Comparison of ENCODE assay signal across 8 cellular contexts in the genomic region with DNA sequence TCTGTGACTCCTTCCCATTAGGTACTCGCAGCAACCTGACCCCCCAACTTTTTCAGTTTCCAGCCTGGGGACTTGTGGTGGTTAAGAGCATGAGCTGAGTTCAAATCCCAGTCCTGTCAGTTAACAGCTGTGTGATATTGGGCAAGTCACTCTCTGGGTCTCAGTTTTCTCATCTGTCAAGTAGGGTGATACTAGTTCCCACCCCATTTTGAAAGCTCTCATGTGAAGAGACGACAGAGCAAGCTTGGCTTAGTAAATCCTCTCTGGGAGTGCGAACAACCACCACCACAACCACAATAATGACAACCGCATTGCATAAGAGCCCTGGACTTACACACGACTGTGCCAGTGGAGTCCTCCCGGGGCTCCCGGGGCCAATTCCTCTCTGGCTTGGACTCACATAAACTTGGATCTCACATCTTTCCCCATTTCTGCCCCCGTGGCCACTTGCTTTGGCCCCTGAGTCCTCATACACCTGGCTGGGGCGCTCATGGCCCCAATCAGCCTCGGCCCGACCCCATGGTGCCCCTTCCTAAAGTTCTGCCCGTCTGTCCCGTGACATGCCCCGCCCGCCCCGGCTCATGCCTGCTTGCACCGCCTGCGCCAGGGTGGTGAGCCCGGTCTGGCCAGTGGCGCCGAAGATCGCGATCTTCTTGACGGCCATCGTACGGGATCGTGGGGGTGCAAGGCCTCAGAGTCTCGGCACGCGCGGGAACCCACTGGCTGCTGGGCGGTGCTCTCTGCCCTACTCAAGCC. TPM values are rescaled to one million over a fixed set of nuclear protein-coding genes. Genes with fewer than 3 reads are reported as not detected.
DNase-seq lines count a peak whose midpoint lies in the region; ATAC-seq and TF ChIP-seq lines count a peak whose summit lies in the region.

A gene (minus strand): TSS at position 721 of the 756 bp plus-strand sequence. CDS start 57 bp downstream, at position 664.

- peaks cover 0 to 2% (median 0%) of the 10 kb centered on the region in 8 donors for H3K9me3 Mint-ChIP-seq in CD4-positive, alpha-beta memory T cell

- no peaks in the 10 kb centered on the region for H3K9me3 ChIP-seq in CD4-positive, alpha-beta memory T cell (ENCODE audit: control insufficient read depth in 1 of 2, low read length in 2 of 2)
- H3K9me3 ChIP-seq in stomach smooth muscle (ENCODE audit: control insufficient read depth in 2 of 2, low read length in 2 of 2) = no peaks in the 10 kb centered on the region

- H3K4me1 ChIP-seq in CD4-positive, alpha-beta memory T cell (ENCODE audit: insufficient read depth, low read length) = peaks cover 28% of the 10 kb centered on the region
- H3K4me1 ChIP-seq in stomach smooth muscle (ENCODE audit: control insufficient read depth, insufficient read depth, low read length) = peaks cover 23% of the 10 kb centered on the region

- no peak for TF ChIP-seq CTCF in cardiac fibroblast (IDR thresholded peaks at IDR 0.05; ENCODE audit: low read depth, low read length)

- POLR2A ChIA-PET in CD4-positive, alpha-beta memory T cell (lab: Charles Lee; ENCODE audit: partially characterized antibody) = interaction anchor here (0.5 to 4.6 kb wide), 20 partner anchors 11 to 798 kb away, joined by 3 to 51 read pairs (median 5); a partner anchor contains a TSS

- H3K4me3 Mint-ChIP-seq in CD4-positive, alpha-beta memory T cell = peak within 1 kb of the TSS; percentile 85 to 96 (median 86)

- peak within 1 kb of the TSS; percentile 79 to 98 (median 95) for H3K27ac Mint-ChIP-seq in CD4-positive, alpha-beta memory T cell

- ATAC-seq in GM21786 (IDR thresholded peaks at IDR 0.05; ENCODE audit: unreplicated experiment) (peak; percentile 18), left colon (peak; percentile 34), HG03439 (IDR thresholded peaks at IDR 0.05; ENCODE audit: unreplicated experiment) (no peak)

- H3K27me3 Mint-ChIP-seq in CD4-positive, alpha-beta memory T cell = peaks cover 6 to 18% of the 10 kb centered on the region in 2 donors

- DNase-seq in CD4-positive, alpha-beta memory T cell = peak in 4 of 5 donors; percentile 39 to 71 (median 43)
- peak; percentile 68 for DNase-seq in RKO (ENCODE audit: low spot score)
- DNase-seq in cardiac fibroblast (ENCODE audit: low read depth in 2 of 2) = peak; percentile 83 to 86
- peak in 1 of 2 donors; percentile 61 for DNase-seq in left colon
- no peak for DNase-seq in activated CD4-positive, CD25-positive, alpha-beta regulatory T cell (lab: John Stamatoyannopoulos, UW)

- peak within 1 kb of the TSS; percentile 52 for H3K27ac ChIP-seq in CD4-positive, alpha-beta memory T cell (ENCODE audit: low read depth, low read length)
- peak within 1 kb of the TSS; percentile 84 for H3K27ac ChIP-seq in stomach smooth muscle (ENCODE audit: low read length)

- H3K9ac ChIP-seq in stomach smooth muscle (ENCODE audit: low read length in 2 of 2) = peak within 1 kb of the TSS; percentile 73 to 79

- peaks cover 22 to 31% (median 24%) of the 10 kb centered on the region in 4 donors for H3K4me1 Mint-ChIP-seq in CD4-positive, alpha-beta memory T cell

- CTCF ChIA-PET in CD4-positive, alpha-beta memory T cell (lab: Charles Lee; ENCODE audit: partially characterized antibody) = interaction anchor here (0.9 to 4.4 kb wide), 17 partner anchors 9 to 170 kb away, joined by 3 to 66 read pairs (median 6); a partner anchor contains a TSS

- peak within 1 kb of the TSS; percentile 67 to 72 for H3K4me3 ChIP-seq in CD4-positive, alpha-beta memory T cell (ENCODE audit: low read length in 2 of 2)
- H3K4me3 ChIP-seq in cardiac fibroblast (replicated peaks in 1 of 2; ENCODE audit: low read depth in 2 of 2, low read length in 2 of 2) = peak within 1 kb of the TSS; percentile 76 to 77
- H3K4me3 ChIP-seq in stomach smooth muscle (ENCODE audit: low read length in 2 of 2) = peak within 1 kb of the TSS; percentile 88 to 90

- intact Hi-C loops in CD4-positive, alpha-beta memory T cell (cut with micrococcal nuclease) = loop anchor here (1.0 to 5.0 kb wide), 7 partner anchors 21 to 140 kb away; a partner anchor contains a TSS
- intact Hi-C loops in left colon (cut with DNase I, micrococcal nuclease) = loop anchor here in 1 of 2 donors (10.0 kb wide), 1 partner anchor 160 kb away; no protein-coding TSS in a partner anchor

- no peaks in the 10 kb centered on the region for H3K27me3 ChIP-seq in CD4-positive, alpha-beta memory T cell (ENCODE audit: insufficient read depth, low read length)
- H3K27me3 ChIP-seq in stomach smooth muscle (ENCODE audit: control insufficient read depth in 1 of 2, insufficient read depth in 2 of 2, low read length in 2 of 2) = no peaks in the 10 kb centered on the region

- H3K36me3 ChIP-seq in CD4-positive, alpha-beta memory T cell (ENCODE audit: insufficient read depth, low read length) = no peaks in the 10 kb centered on the region
- no peaks in the 10 kb centered on the region for H3K36me3 ChIP-seq in stomach smooth muscle (ENCODE audit: control insufficient read depth in 2 of 2, insufficient read depth in 2 of 2, low read length in 2 of 2)

- peaks cover 4 to 6% of the 10 kb centered on the region in 2 donors for H3K36me3 Mint-ChIP-seq in CD4-positive, alpha-beta memory T cell

RNA-seq across cellular contexts. Expression of the gene that starts here (rescaled TPM):
- 10 to 100 TPM; 12.3 to 16.3 TPM for total RNA-seq in CD4-positive, alpha-beta memory T cell
- polyA plus RNA-seq in CD4-positive, alpha-beta memory T cell = 10 to 100 TPM; 25.4 to 34.6 TPM
- 10 to 100 TPM; 77.4 to 79.6 TPM for total RNA-seq in left colon

Comparison
In these comparisons a context has a peak if more than half of its experiments do, and no peak if none do; other contexts are left out.
1. RNA of the gene that starts here (total RNA-seq): 77.4 to 79.6 TPM in left colon; 12.3 to 16.3 TPM in CD4-positive, alpha-beta memory T cell; every median in the first group is over 4 times any median in the second.
2. DNase-seq: peak in CD4-positive, alpha-beta memory T cell (4 of 5), RKO (single experiment) and cardiac fibroblast (2 of 2); none in activated CD4-positive, CD25-positive, alpha-beta regulatory T cell (0 of 4).
3. Peak in every context shown above with its lines, with median percentiles within 50 percentile points of each other: H3K4me3 ChIP-seq.